In the genomic region with DNA sequence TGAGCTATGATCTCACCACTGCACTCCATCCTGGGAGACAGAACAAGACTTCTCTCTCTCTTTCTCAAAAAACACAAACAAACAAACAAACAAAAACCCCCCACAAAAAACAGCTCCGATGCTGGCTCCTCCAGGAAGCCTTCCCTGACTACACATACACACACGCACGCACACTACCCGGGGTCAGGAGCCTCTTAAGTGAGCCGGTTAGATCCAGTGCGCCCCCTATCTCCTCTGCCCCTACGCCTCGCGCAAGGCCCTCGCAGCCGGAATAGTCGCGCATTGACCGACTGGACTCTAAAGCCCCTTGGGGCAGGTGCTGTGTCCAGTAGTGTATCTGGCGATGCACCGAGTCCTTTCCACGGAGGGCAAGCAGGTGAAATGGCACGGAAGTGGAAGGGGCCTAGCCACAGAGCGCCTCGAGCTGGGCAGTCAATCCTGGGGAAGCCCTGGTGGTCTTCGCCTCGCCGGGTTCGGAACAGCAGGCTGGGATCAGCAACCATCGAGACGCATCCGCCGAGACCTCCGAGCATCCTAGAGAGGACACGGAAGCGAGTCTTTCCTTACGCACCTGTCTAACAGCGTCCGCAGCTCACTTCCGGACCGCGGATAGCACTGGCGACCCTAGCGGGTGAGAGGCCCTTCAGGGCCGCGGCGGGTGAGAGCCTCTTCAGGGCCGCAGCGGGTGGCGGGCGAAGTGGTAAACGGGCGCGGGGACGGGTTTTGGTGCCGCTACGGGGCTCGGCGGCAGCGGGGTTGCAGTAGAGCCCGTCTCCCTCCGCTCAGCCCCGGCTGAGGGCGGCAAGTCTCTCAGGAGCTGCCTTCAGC, we compare ENCODE assay signal across 8 cellular contexts. TPM values are rescaled to one million over a fixed set of nuclear protein-coding genes. Genes with fewer than 3 reads are reported as not detected.
DNase-seq lines count a peak whose midpoint lies in the region; ATAC-seq and TF ChIP-seq lines count a peak whose summit lies in the region.

ZSCAN25 (plus strand) TSS at position 588 of the 828 bp plus-strand sequence. CDS start 2,661 bp downstream, outside the sequence.

- no peaks in the 10 kb centered on the region for H3K27me3 ChIP-seq in BJ (ENCODE audit: control insufficient read depth, insufficient read depth, low read length)

- peak; percentile 94 for TF ChIP-seq POLR2A in GM19193 (IDR thresholded peaks at IDR 0.05; ENCODE audit: extremely low read depth, insufficient read depth, insufficient read length)

- H3K27ac Mint-ChIP-seq in activated CD4-positive, alpha-beta T cell treated with anti-CD3 and anti-CD28 coated beads, Interleukin-2, amount 10 ng/mL, durations not matched to agents 24 days and 14 days = peak within 1 kb of the TSS; percentile 97

- peak; percentile 54 for TF ChIP-seq CTCF in BJ (IDR thresholded peaks at IDR 0.05; ENCODE audit: insufficient read depth, low read depth, low read length)

- H3K4me3 ChIP-seq in BJ (ENCODE audit: low read depth, low read length) = peak within 1 kb of the TSS; percentile 95

- H3K4me3 Mint-ChIP-seq in activated CD4-positive, alpha-beta T cell treated with anti-CD3 and anti-CD28 coated beads, Interleukin-2, amount 10 ng/mL, durations not matched to agents 24 days and 14 days = peak within 1 kb of the TSS; percentile 96

- peaks cover 35% of the 10 kb centered on the region for H3K4me1 Mint-ChIP-seq in activated CD4-positive, alpha-beta T cell treated with anti-CD3 and anti-CD28 coated beads, Interleukin-2, amount 10 ng/mL, durations not matched to agents 24 days and 14 days

- POLR2A ChIA-PET in BJ (lab: Charles Lee) = interaction anchor here (0.6 to 0.7 kb wide), 2 partner anchors 176 to 1088 kb away, joined by 3 to 10 read pairs; no protein-coding TSS in a partner anchor

- CTCF ChIA-PET in BJ (lab: Yijun Ruan, JAX) = interaction anchor here (0.6 to 1.6 kb wide), 3 partner anchors 8 to 59 kb away, joined by 3 to 4 read pairs (median 4); no protein-coding TSS in a partner anchor

- intact Hi-C loops in activated CD4-positive, alpha-beta T cell treated with anti-CD3 and anti-CD28 coated beads, Interleukin-2, amount 10 ng/mL, durations not matched to agents 24 days and 14 days (cut with micrococcal nuclease) = loop anchor here (1.0 to 10.0 kb wide), 4 partner anchors 64 to 378 kb away; partner anchors contain the start of genes FAM200A and ZKSCAN5

- ATAC-seq in HG03439 (IDR thresholded peaks at IDR 0.05; ENCODE audit: unreplicated experiment) (peak; percentile 94), left lobe of liver (peak; percentile 98)

- peaks cover 15% of the 10 kb centered on the region for H3K36me3 ChIP-seq in BJ (ENCODE audit: control insufficient read depth, insufficient read depth, low read length)

- H3K9me3 Mint-ChIP-seq in activated CD4-positive, alpha-beta T cell treated with anti-CD3 and anti-CD28 coated beads, Interleukin-2, amount 10 ng/mL, durations not matched to agents 24 days and 14 days = peaks cover 5% of the 10 kb centered on the region

- peaks cover 38% of the 10 kb centered on the region for H3K36me3 Mint-ChIP-seq in activated CD4-positive, alpha-beta T cell treated with anti-CD3 and anti-CD28 coated beads, Interleukin-2, amount 10 ng/mL, durations not matched to agents 24 days and 14 days (ENCODE audit: low read depth)

- no peaks in the 10 kb centered on the region for H3K27me3 Mint-ChIP-seq in activated CD4-positive, alpha-beta T cell treated with anti-CD3 and anti-CD28 coated beads, Interleukin-2, amount 10 ng/mL, durations not matched to agents 24 days and 14 days

- DNase-seq in BJ (ENCODE audit: low read depth) = peak; percentile 57
- DNase-seq in NCI-H524 (lab: John Stamatoyannopoulos, UW) = peak; percentile 95
- peak; percentile 95 for DNase-seq in activated CD4-positive, alpha-beta T cell treated with anti-CD3 and anti-CD28 coated beads, Interleukin-2, amount 10 ng/mL, durations not matched to agents 24 days and 14 days
- peak; percentile 89 for DNase-seq in dedifferentiated amniotic fluid mesenchymal stem cell (ENCODE audit: extremely low spot score)
- DNase-seq in left lobe of liver (ENCODE audit: low spot score) = peak; percentile 92
- peak; percentile 76 for DNase-seq in stimulated activated CD4-positive, alpha-beta T cell treated with anti-CD3 and anti-CD28 coated beads, Interleukin-2, amount 100 ng/mL, for 4 hours (ENCODE audit: low read depth)

RNA-seq across cellular contexts. Expression of gene ZSCAN25, which starts in this region (rescaled TPM):
- 7.7 and 9.3 TPM in 2 replicates for polyA plus RNA-seq in BJ (2011; rRNA removed)
- polyA minus RNA-seq in BJ (2011; rRNA and poly(A)+ RNA removed) = 14.7 and 15.7 TPM in 2 replicates
- 29.4 and 30.0 TPM in 2 replicates for total RNA-seq in activated CD4-positive, alpha-beta T cell treated with anti-CD3 and anti-CD28 coated beads, Interleukin-2, amount 10 ng/mL, durations not matched to agents 24 days and 14 days
- total RNA-seq in left lobe of liver = 5.5 TPM

Comparison
In these comparisons a context has a peak if more than half of its experiments do, and no peak if none do; other contexts are left out.
1. Peak in every context shown above with its lines: DNase-seq, ATAC-seq and H3K4me3 ChIP-seq.